1 cellular context compared by ENCODE assay signal in genomic region chr1:205774277-205775014, GRCh38.
TF ChIP-seq lines count a peak whose summit lies in the region.

No MANE protein-coding gene starts in this region.

TF ChIP-seq in HepG2, 621 proteins besides CTCF, POLR2A, EP300 and RAD21 (continued from another document):
- TF ChIP-seq, protein P1, sequence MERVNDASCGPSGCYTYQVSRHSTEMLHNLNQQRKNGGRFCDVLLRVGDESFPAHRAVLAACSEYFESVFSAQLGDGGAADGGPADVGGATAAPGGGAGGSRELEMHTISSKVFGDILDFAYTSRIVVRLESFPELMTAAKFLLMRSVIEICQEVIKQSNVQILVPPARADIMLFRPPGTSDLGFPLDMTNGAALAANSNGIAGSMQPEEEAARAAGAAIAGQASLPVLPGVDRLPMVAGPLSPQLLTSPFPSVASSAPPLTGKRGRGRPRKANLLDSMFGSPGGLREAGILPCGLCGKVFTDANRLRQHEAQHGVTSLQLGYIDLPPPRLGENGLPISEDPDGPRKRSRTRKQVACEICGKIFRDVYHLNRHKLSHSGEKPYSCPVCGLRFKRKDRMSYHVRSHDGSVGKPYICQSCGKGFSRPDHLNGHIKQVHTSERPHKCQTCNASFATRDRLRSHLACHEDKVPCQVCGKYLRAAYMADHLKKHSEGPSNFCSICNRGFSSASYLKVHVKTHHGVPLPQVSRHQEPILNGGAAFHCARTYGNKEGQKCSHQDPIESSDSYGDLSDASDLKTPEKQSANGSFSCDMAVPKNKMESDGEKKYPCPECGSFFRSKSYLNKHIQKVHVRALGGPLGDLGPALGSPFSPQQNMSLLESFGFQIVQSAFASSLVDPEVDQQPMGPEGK (CRISPR knock-in tag; IDR thresholded peaks at IDR 0.05), result peak; percentile 27
- TF ChIP-seq, protein P2, sequence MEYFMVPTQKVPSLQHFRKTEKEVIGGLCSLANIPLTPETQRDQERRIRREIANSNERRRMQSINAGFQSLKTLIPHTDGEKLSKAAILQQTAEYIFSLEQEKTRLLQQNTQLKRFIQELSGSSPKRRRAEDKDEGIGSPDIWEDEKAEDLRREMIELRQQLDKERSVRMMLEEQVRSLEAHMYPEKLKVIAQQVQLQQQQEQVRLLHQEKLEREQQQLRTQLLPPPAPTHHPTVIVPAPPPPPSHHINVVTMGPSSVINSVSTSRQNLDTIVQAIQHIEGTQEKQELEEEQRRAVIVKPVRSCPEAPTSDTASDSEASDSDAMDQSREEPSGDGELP (IDR thresholded peaks at IDR 0.05; ENCODE audit: borderline replicate concordance, low read depth), result peak; percentile 88; the same call in 1 of the 2 replicates
- no peak for TF ChIP-seq ZNF770 (CRISPR knock-in tag; IDR thresholded peaks at IDR 0.05)
- TF ChIP-seq ZFP37 (CRISPR knock-in tag; IDR thresholded peaks at IDR 0.05; ENCODE audit: borderline replicate concordance), result no peak
- 0 out of 2 replicates have a peak, but pooled peaks have one; percentile 24 for TF ChIP-seq RFXAP (CRISPR knock-in tag; IDR thresholded peaks at IDR 0.05; ENCODE audit: borderline replicate concordance)
- TF ChIP-seq SAFB2 (CRISPR knock-in tag; IDR thresholded peaks at IDR 0.05; ENCODE audit: borderline replicate concordance, low read depth), result 0 out of 2 replicates have a peak, but pooled peaks have one; percentile 23
- TF ChIP-seq GABPA (IDR thresholded peaks at IDR 0.05; ENCODE audit: low read depth, low read length), result 0 out of 2 replicates have a peak, but pooled peaks have one; percentile 8
- no peak for TF ChIP-seq GABPA (CRISPR knock-in tag; IDR thresholded peaks at IDR 0.05; ENCODE audit: low read depth)
